In the genomic region with DNA sequence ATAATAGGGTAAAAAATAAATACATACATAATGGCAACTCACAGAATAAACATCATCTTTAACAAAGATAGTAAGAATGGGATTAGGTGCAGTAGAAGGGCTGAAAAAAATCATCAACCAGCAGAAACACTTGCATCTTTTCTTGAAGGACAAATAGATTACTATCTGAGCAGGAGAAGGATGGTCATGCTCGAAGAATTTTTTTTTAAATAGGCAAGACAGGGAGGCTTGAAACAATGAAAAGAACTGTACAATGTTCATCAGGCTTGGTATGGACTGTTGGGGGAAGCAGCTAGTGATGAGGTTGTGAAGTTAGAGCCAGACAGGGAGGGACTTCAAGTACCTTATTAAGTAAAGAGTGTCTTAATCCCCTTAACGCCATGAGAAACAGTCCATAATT, we compare ENCODE assay signal across 15 cellular contexts.
"Had no signal": no experiment of that assay in that cellular context is flagged by ENCODE, and none has a peak within 500 bp of the region (broad histone marks: within the 10 kb centered on the region; RNA-seq: fewer than 3 reads in every experiment).

No MANE protein-coding gene starts in this region.

- H3K27me3 ChIP-seq: colonic mucosa, neural progenitor cell, right atrium auricular region, testis had no signal

- H3K27ac ChIP-seq: colonic mucosa, neural progenitor cell, prostate gland, right atrium auricular region, skin epidermis, testis had no signal

- H3K36me3 Mint-ChIP-seq: activated naive CD8-positive, alpha-beta T cell; naive thymus-derived CD4-positive, alpha-beta T cell; neural progenitor cell; stimulated activated memory B cell treated with anti-CD40 and anti-IgM and Interleukin-4, amounts not matched to agents 10 μg/mL and 1 μg/mL and 100 μg/mL, for 72 hours; type B pancreatic cell had no signal

- H3K27ac Mint-ChIP-seq: activated naive CD8-positive, alpha-beta T cell; naive thymus-derived CD4-positive, alpha-beta T cell; neural progenitor cell; stimulated activated memory B cell treated with anti-CD40 and anti-IgM and Interleukin-4, amounts not matched to agents 10 μg/mL and 1 μg/mL and 100 μg/mL, for 72 hours; type B pancreatic cell had no signal

- H3K9me3 ChIP-seq: colonic mucosa, prostate gland, right atrium auricular region, testis had no signal

- H3K27me3 Mint-ChIP-seq: activated naive CD8-positive, alpha-beta T cell; central memory CD8-positive, alpha-beta T cell; stimulated activated memory B cell treated with anti-CD40 and anti-IgM and Interleukin-4, amounts not matched to agents 10 μg/mL and 1 μg/mL and 100 μg/mL, for 72 hours; type B pancreatic cell had no signal

- H3K9ac ChIP-seq: neural progenitor cell had no signal

- H3K4me1 Mint-ChIP-seq: central memory CD8-positive, alpha-beta T cell; naive thymus-derived CD4-positive, alpha-beta T cell; neural progenitor cell; stimulated activated memory B cell treated with anti-CD40 and anti-IgM and Interleukin-4, amounts not matched to agents 10 μg/mL and 1 μg/mL and 100 μg/mL, for 72 hours had no signal

- ATAC-seq: left ventricle myocardium superior; naive thymus-derived CD4-positive, alpha-beta T cell; stimulated activated memory B cell treated with anti-CD40 and anti-IgM and Interleukin-4, amounts not matched to agents 10 μg/mL and 1 μg/mL and 100 μg/mL, for 72 hours had no signal

- H3K4me2 ChIP-seq: neural progenitor cell had no signal

- DNase-seq: activated CD4-positive, alpha-beta T cell treated with anti-CD3 and anti-CD28 coated beads, Interleukin-2, amount 50 U/mL, for 4 hours; activated T-cell treated with anti-CD3 and anti-CD28 coated beads for 4 hours; colonic mucosa; left ventricle myocardium superior; naive thymus-derived CD4-positive, alpha-beta T cell; stimulated activated CD4-positive, alpha-beta T cell treated with anti-CD3 and anti-CD28 coated beads, Interleukin-4, amount 100 ng/mL, for 4 hours; testis had no signal

- H3K9me3 Mint-ChIP-seq: central memory CD8-positive, alpha-beta T cell; neural progenitor cell; stimulated activated memory B cell treated with anti-CD40 and anti-IgM and Interleukin-4, amounts not matched to agents 10 μg/mL and 1 μg/mL and 100 μg/mL, for 72 hours; type B pancreatic cell had no signal

- H3K4me3 Mint-ChIP-seq: activated naive CD8-positive, alpha-beta T cell; central memory CD8-positive, alpha-beta T cell; naive thymus-derived CD4-positive, alpha-beta T cell; neural progenitor cell; stimulated activated memory B cell treated with anti-CD40 and anti-IgM and Interleukin-4, amounts not matched to agents 10 μg/mL and 1 μg/mL and 100 μg/mL, for 72 hours; type B pancreatic cell had no signal

- H3K4me3 ChIP-seq: colonic mucosa, neural progenitor cell, prostate gland, right atrium auricular region, skin epidermis, testis had no signal

- H3K36me3 ChIP-seq: colonic mucosa, neural progenitor cell, prostate gland, right atrium auricular region had no signal

- H2AFZ ChIP-seq: neural progenitor cell had no signal

- H3K4me1 ChIP-seq: colonic mucosa, neural progenitor cell, prostate gland, right atrium auricular region, testis had no signal
